ENCODE assay signal across 13 cellular contexts in the genomic region with DNA sequence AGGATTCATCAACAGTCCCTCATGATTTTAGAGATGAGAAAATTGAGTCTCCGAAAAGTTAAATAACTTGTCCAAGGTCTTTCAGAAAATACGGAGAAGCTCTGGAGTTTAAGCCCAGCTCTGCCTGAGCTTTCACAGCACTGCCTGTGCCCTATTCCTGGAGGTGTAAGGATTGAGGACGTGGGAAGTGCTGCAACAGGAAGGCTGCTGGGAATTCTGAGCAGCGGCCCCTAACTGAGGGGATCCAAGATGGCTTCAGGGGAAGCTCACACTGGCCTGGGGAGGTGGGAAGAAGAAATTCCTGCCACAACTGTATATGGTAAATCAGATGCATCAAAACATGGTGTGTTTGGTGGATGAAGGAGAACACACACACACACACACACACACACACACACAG. TPM values are rescaled to one million over a fixed set of nuclear protein-coding genes. Genes with fewer than 3 reads are reported as not detected.
DNase-seq lines count a peak whose midpoint lies in the region; ATAC-seq and TF ChIP-seq lines count a peak whose summit lies in the region.
"Had no signal": no experiment of that assay in that cellular context is flagged by ENCODE, and none has a peak within 500 bp of the region (broad histone marks: within the 10 kb centered on the region; RNA-seq: fewer than 3 reads in every experiment).

No MANE protein-coding gene starts in this region.

- H3K4me3 ChIP-seq in right cardiac atrium (ENCODE audit: low read length) (no peak overlapping the region), gastroesophageal sphincter (no peak overlapping the region), uterus (no peak overlapping the region)
- H3K4me3 ChIP-seq: GM12878 had no signal

- H3K27ac ChIP-seq in right cardiac atrium (ENCODE audit: low read length), result peak overlapping the region; percentile 46
- peak overlapping the region in 3 of 4 donors; percentile 15 to 44 (median 29) for H3K27ac ChIP-seq in gastroesophageal sphincter
- peak overlapping the region; percentile 39 to 50 for H3K27ac ChIP-seq in uterus

- WGBS in right cardiac atrium, result 73% methylated on average over 4 of the region's 4 CpGs
- WGBS in gastroesophageal sphincter (ENCODE audit: low coverage in 1 of 2), 2 donors, result 94 to 100% methylated on average over 2 to 3 of the region's 4 CpGs

- ATAC-seq in right cardiac atrium (peak in 1 of 2 donors; percentile 16), gastroesophageal sphincter (no peak)

- H3K4me1 ChIP-seq in right cardiac atrium (ENCODE audit: control insufficient read depth, insufficient read depth, low read length), result peaks cover 4% of the 10 kb centered on the region
- H3K4me1 ChIP-seq in gastroesophageal sphincter, result peaks cover 0 to 21% (median 0%) of the 10 kb centered on the region in 3 donors
- no peaks in the 10 kb centered on the region for H3K4me1 ChIP-seq in uterus
- H3K4me1 ChIP-seq: BE2C had no signal

- H3K27me3 ChIP-seq in right cardiac atrium (ENCODE audit: control insufficient read depth, insufficient read depth) (no peaks in the 10 kb centered on the region), gastroesophageal sphincter (no peaks in the 10 kb centered on the region), uterus (no peaks in the 10 kb centered on the region)
- H3K27me3 ChIP-seq: BE2C had no signal

- intact Hi-C loops in right cardiac atrium (cut with DNase I), result loop anchor here in 2 of 4 donors (5.0 kb wide), 3 partner anchors 41 to 146 kb away; no protein-coding TSS in a partner anchor
- intact Hi-C loops in cardiac septum (cut with DNase I), result loop anchor here (2.0 to 5.0 kb wide), 4 partner anchors 19 to 396 kb away; a partner anchor contains a TSS
- intact Hi-C loops in uterus (cut with DNase I; ENCODE audit: low total_unique reads), result loop anchor here (5.0 kb wide), 2 partner anchors 131 to 146 kb away; no protein-coding TSS in a partner anchor

- TF ChIP-seq POLR2A in gastroesophageal sphincter (IDR thresholded peaks at IDR 0.05) (no peak), uterus (IDR thresholded peaks at IDR 0.05) (no peak)

- H3K36me3 ChIP-seq in gastroesophageal sphincter, result no peaks in the 10 kb centered on the region
- no peaks in the 10 kb centered on the region for H3K36me3 ChIP-seq in uterus
- H3K36me3 ChIP-seq: BE2C had no signal

- H3K9me3 ChIP-seq in right cardiac atrium (ENCODE audit: control insufficient read depth, low read length) (no peaks in the 10 kb centered on the region), gastroesophageal sphincter (no peaks in the 10 kb centered on the region), uterus (no peaks in the 10 kb centered on the region)
- H3K9me3 ChIP-seq: BE2C had no signal

- no peak for TF ChIP-seq EP300 in gastroesophageal sphincter (IDR thresholded peaks at IDR 0.05)

- TF ChIP-seq CTCF in gastroesophageal sphincter (IDR thresholded peaks at IDR 0.05) (no peak), uterus (IDR thresholded peaks at IDR 0.05) (no peak)

- no peak for DNase-seq in right cardiac atrium
- no peak for DNase-seq in cardiac septum (ENCODE audit: low spot score)
- no peak for DNase-seq in uterus
- no peak for DNase-seq in NCI-H1092 (lab: John Stamatoyannopoulos, UW)
- DNase-seq in kidney tubule cell (ENCODE audit: low spot score), result no peak
- DNase-seq: C1 segment of cervical spinal cord; CD4-positive, CD25-positive, alpha-beta regulatory T cell; CD8-positive, alpha-beta memory T cell; DND-41; GOT3 had no signal

RNA-seq across cellular contexts. Expression of a gene that starts 45.3 kb away (rescaled TPM):
- total RNA-seq in right cardiac atrium (10 to 100 TPM; 16.9 to 23.8 (median 20.6) TPM), cardiac septum (16.1 TPM), gastroesophageal sphincter (10 to 100 TPM; 21.4 to 53.0 (median 30.5) TPM), uterus (10 to 100 TPM in 2 of 4 donors, 1 to 10 TPM in 2; 4.6 to 55.1 (median 9.9) TPM)
- polyA plus RNA-seq in right cardiac atrium, result 8.7 TPM
